19 cellular contexts compared by ENCODE assay signal in the genomic region with DNA sequence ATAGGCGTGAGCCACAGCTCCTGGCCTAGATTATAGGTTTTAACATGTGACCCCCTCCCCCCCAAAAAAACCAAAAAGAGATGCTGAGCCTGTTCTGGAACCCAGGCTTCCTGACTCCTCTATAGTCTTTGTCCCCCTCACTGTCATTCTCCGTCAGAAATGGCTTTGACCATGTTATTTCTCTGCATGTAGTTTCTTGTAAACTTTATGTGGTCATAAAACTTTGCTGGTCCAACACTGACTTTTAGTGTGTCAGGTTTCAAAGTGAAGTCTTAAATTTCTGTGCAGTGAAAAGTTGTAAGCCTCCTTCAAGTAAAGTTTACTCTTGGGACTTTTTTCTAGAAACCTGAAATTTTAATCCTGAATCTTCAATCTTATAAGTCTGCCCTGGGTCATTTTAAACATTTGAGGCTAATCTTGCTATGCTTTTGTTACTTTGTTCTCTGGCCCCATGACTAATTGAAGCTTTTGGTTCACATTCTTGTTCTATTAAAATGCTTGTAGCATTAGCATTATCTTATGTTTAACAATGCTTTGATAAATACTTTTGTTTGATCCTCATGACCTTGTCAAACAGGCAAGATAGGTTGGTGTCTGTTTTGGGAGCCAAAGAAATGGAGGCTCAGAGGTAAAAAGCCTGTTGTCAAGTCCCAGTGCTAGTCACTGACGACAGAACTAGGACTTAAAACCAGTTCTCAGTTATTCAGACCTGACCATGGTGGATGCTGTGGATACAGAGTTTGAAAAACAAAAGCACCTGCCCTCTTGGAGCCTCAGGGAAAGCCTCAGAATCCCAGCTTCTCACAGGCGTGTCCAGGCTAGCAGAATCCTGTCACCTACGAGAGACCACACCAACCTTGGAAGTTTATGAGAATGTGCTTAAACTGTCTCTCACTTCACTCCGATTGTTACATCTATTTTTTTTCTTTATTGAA.
DNase-seq lines count a peak whose midpoint lies in the region; ATAC-seq, FAIRE-seq and TF ChIP-seq lines count a peak whose summit lies in the region.
"Had no signal": no experiment of that assay in that cellular context is flagged by ENCODE, and none has a peak within 500 bp of the region (broad histone marks: within the 10 kb centered on the region; RNA-seq: fewer than 3 reads in every experiment).

No MANE protein-coding gene starts in this region.

- H4K20me1 ChIP-seq in HepG2 (ENCODE audit: insufficient read depth, low read length) (no peaks in the 10 kb centered on the region), astrocyte (ENCODE audit: insufficient read depth, low read length) (peaks cover under 1% of the 10 kb centered on the region)

- H3K4me3 Mint-ChIP-seq in astrocyte (ENCODE audit: unreplicated experiment): no peak overlapping the region
- H3K4me3 Mint-ChIP-seq in CD14-positive monocyte: no peak overlapping the region
- no peak overlapping the region for H3K4me3 Mint-ChIP-seq in activated naive CD4-positive, alpha-beta T cell treated with anti-CD3 and anti-CD28 coated beads for 36 hours
- H3K4me3 Mint-ChIP-seq: activated naive CD8-positive, alpha-beta T cell treated with anti-CD3 and anti-CD28 coated beads for 36 hours; CD4-positive, alpha-beta memory T cell; effector memory CD8-positive, alpha-beta T cell; natural killer cell; stimulated activated naive CD8-positive, alpha-beta T cell treated with anti-CD3 and anti-CD28 coated beads, Interleukin-15, amount 100 ng/mL, for 72 hours had no signal

- DNase-seq in HepG2 (ENCODE audit: low spot score) (peak; percentile 6), right lobe of liver (no peak), astrocyte (ENCODE audit: low read depth) (peak; percentile 59), kidney tubule cell (ENCODE audit: low spot score) (peak; percentile 30), islet precursor cell (no peak), ureter (ENCODE audit: low spot score) (no peak), CD14-positive monocyte (ENCODE audit: low spot score) (no peak)
- no peak for DNase-seq in activated naive CD4-positive, alpha-beta T cell treated with anti-CD3 and anti-CD28 coated beads for 36 hours
- DNase-seq: activated CD4-positive, alpha-beta T cell treated with anti-CD3 and anti-CD28 coated beads, Interleukin-2, amount 50 U/mL, for 4 hours; activated naive CD8-positive, alpha-beta T cell treated with anti-CD3 and anti-CD28 coated beads for 36 hours; CD4-positive, alpha-beta memory T cell; effector memory CD8-positive, alpha-beta T cell; lower lobe of right lung; natural killer cell; NCI-H2029; NCI-H526 treated with DMSO at 0.1 percent for 48 hours; stimulated activated naive CD8-positive, alpha-beta T cell treated with anti-CD3 and anti-CD28 coated beads, Interleukin-15, amount 100 ng/mL, for 72 hours had no signal

- no peaks in the 10 kb centered on the region for H3K27me3 ChIP-seq in HepG2 (ENCODE audit: control insufficient read depth in 1 of 2, insufficient read depth in 2 of 2, low read length in 2 of 2)
- no peaks in the 10 kb centered on the region for H3K27me3 ChIP-seq in right lobe of liver
- H3K27me3 ChIP-seq in astrocyte (ENCODE audit: insufficient read depth, low read length): no peaks in the 10 kb centered on the region
- H3K27me3 ChIP-seq: cardiac muscle cell, vagina had no signal

- TF ChIP-seq EP300 in HepG2 (IDR thresholded peaks at IDR 0.05; ENCODE audit: low read depth in 2 of 2, low read length in 2 of 2): no peak
- TF ChIP-seq EP300 in HepG2 (CRISPR knock-in tag; IDR thresholded peaks at IDR 0.05; ENCODE audit: borderline replicate concordance): no peak

- no peak overlapping the region for H2AFZ ChIP-seq in HepG2 (ENCODE audit: low read length)
- no peak overlapping the region for H2AFZ ChIP-seq in astrocyte (ENCODE audit: low read depth, low read length)

- H3K36me3 Mint-ChIP-seq in astrocyte (ENCODE audit: low read depth, unreplicated experiment) (peaks cover 11% of the 10 kb centered on the region), CD14-positive monocyte (peaks cover 67 to 79% of the 10 kb centered on the region in 2 donors)
- peaks cover 5% of the 10 kb centered on the region for H3K36me3 Mint-ChIP-seq in activated naive CD4-positive, alpha-beta T cell treated with anti-CD3 and anti-CD28 coated beads for 36 hours (ENCODE audit: low read depth)

- 96% methylated on average over 5 of the region's 6 CpGs for WGBS in HepG2 (ENCODE audit: low lambda C conversion rate)
- 92% methylated on average over 4 of the region's 6 CpGs for WGBS in right lobe of liver (ENCODE audit: insufficient coverage, low coverage, low lambda C conversion rate, missing lambda C conversion rate)

- H3K27ac Mint-ChIP-seq in astrocyte (ENCODE audit: unreplicated experiment): peak overlapping the region; percentile 100
- peak overlapping the region in 1 of 7 donors; percentile 58 for H3K27ac Mint-ChIP-seq in CD14-positive monocyte
- H3K27ac Mint-ChIP-seq in activated naive CD4-positive, alpha-beta T cell treated with anti-CD3 and anti-CD28 coated beads for 36 hours: no peak overlapping the region
- H3K27ac Mint-ChIP-seq: activated naive CD8-positive, alpha-beta T cell treated with anti-CD3 and anti-CD28 coated beads for 36 hours; effector memory CD8-positive, alpha-beta T cell; natural killer cell had no signal

- CTCF ChIA-PET in HepG2 (lab: Yijun Ruan, JAX; ENCODE audit: low intra/inter-chr PET ratio, low total read pairs): no interaction called here
- CTCF ChIA-PET in activated naive CD4-positive, alpha-beta T cell treated with anti-CD3 and anti-CD28 coated beads for 36 hours (lab: Charles Lee): no interaction called here

- H3K27me3 Mint-ChIP-seq in astrocyte (ENCODE audit: low read depth, unreplicated experiment) (no peaks in the 10 kb centered on the region), CD14-positive monocyte (ENCODE audit: low read depth in 3 of 3) (peaks cover 0 to 2% (median 0%) of the 10 kb centered on the region in 3 donors)
- H3K27me3 Mint-ChIP-seq in activated naive CD4-positive, alpha-beta T cell treated with anti-CD3 and anti-CD28 coated beads for 36 hours (ENCODE audit: low read depth): no peaks in the 10 kb centered on the region
- H3K27me3 Mint-ChIP-seq: activated naive CD8-positive, alpha-beta T cell treated with anti-CD3 and anti-CD28 coated beads for 36 hours; CD4-positive, alpha-beta memory T cell; effector memory CD8-positive, alpha-beta T cell; stimulated activated naive CD8-positive, alpha-beta T cell treated with anti-CD3 and anti-CD28 coated beads, Interleukin-15, amount 100 ng/mL, for 72 hours had no signal

- ATAC-seq in HepG2 (no peak), right lobe of liver (no peak)
- ATAC-seq: effector memory CD8-positive, alpha-beta T cell; lower lobe of right lung; natural killer cell; stimulated activated naive CD8-positive, alpha-beta T cell treated with anti-CD3 and anti-CD28 coated beads, Interleukin-15, amount 100 ng/mL, for 72 hours had no signal

- no peak for TF ChIP-seq RAD21 in HepG2 (CRISPR knock-in tag; IDR thresholded peaks at IDR 0.05)

- H3K9ac ChIP-seq in HepG2 (ENCODE audit: insufficient read depth, low read depth, low read length) (no peak overlapping the region), astrocyte (ENCODE audit: low read length) (peak overlapping the region; percentile 36)

- no peak overlapping the region for H3K4me3 ChIP-seq in HepG2 (replicated peaks in 1 of 3; ENCODE audit: insufficient read depth in 1 of 3, low read depth in 2 of 3, low read length in 3 of 3)
- no peak overlapping the region for H3K4me3 ChIP-seq in right lobe of liver
- H3K4me3 ChIP-seq in astrocyte (ENCODE audit: insufficient read depth, low read depth, low read length): no peak overlapping the region
- H3K4me3 ChIP-seq: cardiac muscle cell, lower lobe of right lung, vagina had no signal

- H3K36me3 ChIP-seq in HepG2 (replicated peaks in 1 of 2; ENCODE audit: control insufficient read depth in 1 of 2, insufficient read depth in 2 of 2, low read length in 2 of 2) (peaks cover 0 to 15% of the 10 kb centered on the region in 2 experiments; a peak in 4 of 5 replicates), right lobe of liver (peaks cover 0 to 5% (median 0%) of the 10 kb centered on the region in 4 donors), astrocyte (ENCODE audit: insufficient read depth, low read length) (peaks cover 3% of the 10 kb centered on the region)
- H3K36me3 ChIP-seq: cardiac muscle cell had no signal

- no peaks in the 10 kb centered on the region for H3K79me2 ChIP-seq in HepG2 (ENCODE audit: insufficient read depth, low read length)
- H3K79me2 ChIP-seq in astrocyte (ENCODE audit: insufficient read depth, low read length): no peaks in the 10 kb centered on the region

- H3K9me3 ChIP-seq in HepG2 (ENCODE audit: low read length) (no peaks in the 10 kb centered on the region), right lobe of liver (no peaks in the 10 kb centered on the region), astrocyte (ENCODE audit: insufficient read depth, low read depth, low read length) (no peaks in the 10 kb centered on the region)
- H3K9me3 ChIP-seq: lower lobe of right lung, vagina had no signal

- intact Hi-C loops in HepG2 (cut with micrococcal nuclease; ENCODE audit: unreplicated experiment): loop anchor here (10.0 kb wide), 1 partner anchor 108 kb away; a partner anchor contains a TSS
- intact Hi-C loops in right lobe of liver (cut with DNase I): no loop called here
- intact Hi-C loops in CD14-positive monocyte (cut with micrococcal nuclease): no loop called here
- intact Hi-C loops in activated naive CD4-positive, alpha-beta T cell treated with anti-CD3 and anti-CD28 coated beads for 36 hours (cut with micrococcal nuclease): no loop called here

- in situ Hi-C loops in HepG2 (cut with HindIII; ENCODE audit: extremely low pct_ligation_motif_present, low pct_unique_long_range_greater_than_20kb): no loop called here

- BruUV-seq in HepG2 (replicated peaks; lab: Mats Ljungman, UMichigan): no TSS peak

- H3K4me1 Mint-ChIP-seq in astrocyte (ENCODE audit: low read depth, unreplicated experiment) (peaks cover 48% of the 10 kb centered on the region), CD14-positive monocyte (peaks cover 15% of the 10 kb centered on the region)
- H3K4me1 Mint-ChIP-seq in activated naive CD4-positive, alpha-beta T cell treated with anti-CD3 and anti-CD28 coated beads for 36 hours (ENCODE audit: low read depth): peaks cover 14% of the 10 kb centered on the region
- H3K4me1 Mint-ChIP-seq: stimulated activated naive CD8-positive, alpha-beta T cell treated with anti-CD3 and anti-CD28 coated beads, Interleukin-15, amount 100 ng/mL, for 72 hours had no signal

- H3K9me3 Mint-ChIP-seq in astrocyte (ENCODE audit: unreplicated experiment) (no peaks in the 10 kb centered on the region), CD14-positive monocyte (no peaks in the 10 kb centered on the region)
- H3K9me3 Mint-ChIP-seq in activated naive CD4-positive, alpha-beta T cell treated with anti-CD3 and anti-CD28 coated beads for 36 hours: no peaks in the 10 kb centered on the region
- H3K9me3 Mint-ChIP-seq: activated naive CD8-positive, alpha-beta T cell treated with anti-CD3 and anti-CD28 coated beads for 36 hours; CD4-positive, alpha-beta memory T cell; effector memory CD8-positive, alpha-beta T cell; natural killer cell; stimulated activated naive CD8-positive, alpha-beta T cell treated with anti-CD3 and anti-CD28 coated beads, Interleukin-15, amount 100 ng/mL, for 72 hours had no signal

- FAIRE-seq in HepG2 (lab: Jason Lieb, UNC) (no peak), astrocyte (lab: Jason Lieb, UNC) (no peak)

- H3K4me1 ChIP-seq in HepG2 (ENCODE audit: insufficient read depth, low read length): peaks cover 37% of the 10 kb centered on the region
- H3K4me1 ChIP-seq in right lobe of liver: peaks cover 0 to 30% (median 6%) of the 10 kb centered on the region in 4 donors
- H3K4me1 ChIP-seq in astrocyte (ENCODE audit: insufficient read depth, low read length): peaks cover 33% of the 10 kb centered on the region

- TF ChIP-seq POLR2A in HepG2 (IDR thresholded peaks at IDR 0.05; ENCODE audit: insufficient read depth in 1 of 2, low read depth in 2 of 2, low read length in 2 of 2) (no peak), right lobe of liver (IDR thresholded peaks at IDR 0.05) (no peak)

- no peak overlapping the region for H3K4me2 ChIP-seq in HepG2 (ENCODE audit: low read depth, low read length)
- H3K4me2 ChIP-seq in astrocyte (ENCODE audit: low read length): no peak overlapping the region

- H3K27ac ChIP-seq in HepG2 (ENCODE audit: extremely low read length, insufficient read depth, low read length) (no peak overlapping the region), right lobe of liver (no peak overlapping the region), astrocyte (ENCODE audit: low read depth, low read length) (peak overlapping the region; percentile 84)
- H3K27ac ChIP-seq: cardiac muscle cell, lower lobe of right lung, vagina had no signal

- POLR2A ChIA-PET in HepG2 (lab: Yijun Ruan, JAX): no interaction called here

- TF ChIP-seq CTCF in HepG2 (CRISPR knock-in tag; IDR thresholded peaks at IDR 0.05) (no peak), right lobe of liver (IDR thresholded peaks at IDR 0.05) (no peak), astrocyte (IDR thresholded peaks at IDR 0.05; ENCODE audit: insufficient read depth, low read depth, low read length) (no peak), CD14-positive monocyte (IDR thresholded peaks at IDR 0.05) (no peak)

Comparison
In these comparisons a context has a peak if more than half of its experiments do, and no peak if none do; other contexts are left out.
1. DNase-seq: peak in HepG2 (single experiment), astrocyte (single experiment) and kidney tubule cell (single experiment); none in right lobe of liver (0 of 3), islet precursor cell (single experiment), ureter (single experiment), CD14-positive monocyte (single experiment) and activated naive CD4-positive, alpha-beta T cell treated with anti-CD3 and anti-CD28 coated beads for 36 hours (single experiment).